Comparison of ENCODE assay signal across 9 cellular contexts in the genomic region with DNA sequence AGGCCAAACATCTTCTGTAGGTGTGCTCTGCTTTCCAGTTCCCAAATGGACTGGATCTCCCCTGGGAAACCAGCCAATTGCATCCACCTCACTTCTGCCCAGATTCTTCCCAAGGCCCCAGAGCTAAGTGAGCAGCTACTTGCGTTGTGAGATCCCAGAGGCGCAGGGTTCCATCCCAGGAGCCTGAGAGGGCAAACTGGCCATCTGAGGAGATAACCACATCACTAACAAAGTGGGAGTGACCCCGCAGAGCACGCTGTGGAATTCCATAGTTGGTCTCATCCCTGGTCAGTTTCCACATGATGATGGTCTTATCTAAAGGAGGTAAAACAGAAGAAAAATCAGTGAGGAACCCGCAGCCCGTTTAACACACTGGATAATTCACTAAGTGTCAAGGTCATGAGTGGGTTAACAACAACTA. TPM values are rescaled to one million over a fixed set of nuclear protein-coding genes. Genes with fewer than 3 reads are reported as not detected.
A peak's percentile ranks its signal among the peaks of the same experiment; 100 is the strongest.
DNase-seq lines count a peak whose midpoint lies in the region; ATAC-seq, FAIRE-seq and TF ChIP-seq lines count a peak whose summit lies in the region.
"Had no signal": no experiment of that assay in that cellular context is flagged by ENCODE, and none has a peak within 500 bp of the region (broad histone marks: within the 10 kb centered on the region; RNA-seq: fewer than 3 reads in every experiment).

No MANE protein-coding gene starts in this region.

- H3K36me3 ChIP-seq in adrenal gland (replicated peaks in 1 of 2) (peaks cover 4 to 54% of the 10 kb centered on the region in 2 donors), HepG2 (replicated peaks in 1 of 2; ENCODE audit: control insufficient read depth in 1 of 2, insufficient read depth in 2 of 2, low read length in 2 of 2) (peaks cover 19 to 51% of the 10 kb centered on the region in 2 experiments), thyroid gland (peaks cover 51 to 52% of the 10 kb centered on the region in 2 donors)

- TF ChIP-seq EP300 in HepG2 (IDR thresholded peaks at IDR 0.05; ENCODE audit: low read depth in 2 of 2, low read length in 2 of 2) (no peak), HepG2 (CRISPR knock-in tag; IDR thresholded peaks at IDR 0.05; ENCODE audit: borderline replicate concordance) (no peak)

- H3K4me3 ChIP-seq in adrenal gland (peak overlapping the region in 1 of 4 donors; percentile 85), HepG2 (replicated peaks in 1 of 3; ENCODE audit: insufficient read depth in 1 of 3, low read depth in 2 of 3, low read length in 3 of 3) (peak overlapping the region; percentile 91 to 94 (median 92)), thyroid gland (replicated peaks in 1 of 3) (peak overlapping the region in 1 of 3 donors; percentile 67)

- peaks cover 56% of the 10 kb centered on the region for H3K4me1 Mint-ChIP-seq in activated naive CD4-positive, alpha-beta T cell treated with anti-CD3 and anti-CD28 coated beads for 36 hours (ENCODE audit: low read depth)

- no TSS peak for BruUV-seq in HepG2 (replicated peaks; lab: Mats Ljungman, UMichigan)

- H3K9ac ChIP-seq in HepG2 (ENCODE audit: insufficient read depth, low read depth, low read length) = peak overlapping the region; percentile 96

- H3K27ac Mint-ChIP-seq in activated naive CD4-positive, alpha-beta T cell treated with anti-CD3 and anti-CD28 coated beads for 36 hours = peak overlapping the region; percentile 99

- ATAC-seq in HepG2 (no peak), HG02973 (IDR thresholded peaks at IDR 0.05; ENCODE audit: unreplicated experiment) (no peak)

- TF ChIP-seq POLR2A in adrenal gland (IDR thresholded peaks at IDR 0.05) = no peak
- TF ChIP-seq POLR2A in HepG2 (IDR thresholded peaks at IDR 0.05; ENCODE audit: insufficient read depth in 1 of 2, low read depth in 2 of 2, low read length in 2 of 2) = no peak; a peak in 1 of 4 replicates
- TF ChIP-seq POLR2A in thyroid gland (IDR thresholded peaks at IDR 0.05) = no peak

- in situ Hi-C loops in HepG2 (cut with HindIII; ENCODE audit: extremely low pct_ligation_motif_present, low pct_unique_long_range_greater_than_20kb) (no loop called here), G401 (cut with HindIII; ENCODE audit: low sequenced_read_pairs) (no loop called here)

- no peak for DNase-seq in activated naive CD4-positive, alpha-beta T cell treated with anti-CD3 and anti-CD28 coated beads for 36 hours
- DNase-seq in activated naive CD4-positive, alpha-beta T cell (lab: John Stamatoyannopoulos, UW) = no peak
- DNase-seq in adrenal gland (peak in 1 of 7 donors; percentile 47), HepG2 (ENCODE audit: low spot score) (no peak), thyroid gland (no peak), G401 (ENCODE audit: low spot score) (no peak), A172 (ENCODE audit: low spot score) (no peak)

- CTCF ChIA-PET in activated naive CD4-positive, alpha-beta T cell treated with anti-CD3 and anti-CD28 coated beads for 36 hours (lab: Charles Lee) = no interaction called here
- CTCF ChIA-PET in HepG2 (lab: Yijun Ruan, JAX; ENCODE audit: low intra/inter-chr PET ratio, low total read pairs) = no interaction called here

- WGBS in adrenal gland, 4 donors = 21 to 34% (median 30%) methylated on average over 5 to 6 of the region's 6 CpGs
- 21% methylated on average over 6 of the region's 6 CpGs for WGBS in HepG2 (ENCODE audit: low lambda C conversion rate)
- 44 to 49% methylated on average over 6 of the region's 6 CpGs for WGBS in thyroid gland, 2 donors

- H4K20me1 ChIP-seq in HepG2 (ENCODE audit: insufficient read depth, low read length) = peaks cover 54% of the 10 kb centered on the region

- H3K27ac ChIP-seq in adrenal gland (peak overlapping the region in 3 of 5 donors; percentile 91 to 96 (median 92)), HepG2 (ENCODE audit: extremely low read length, insufficient read depth, low read length) (peak overlapping the region; percentile 98), thyroid gland (peak overlapping the region in 2 of 3 donors; percentile 93 to 95)

- no peak overlapping the region for H2AFZ ChIP-seq in HepG2 (ENCODE audit: low read length)

- peaks cover 70% of the 10 kb centered on the region for H3K36me3 Mint-ChIP-seq in activated naive CD4-positive, alpha-beta T cell treated with anti-CD3 and anti-CD28 coated beads for 36 hours (ENCODE audit: low read depth)

- H3K9me3 ChIP-seq in adrenal gland (replicated peaks in 1 of 3) = no peaks in the 10 kb centered on the region
- no peaks in the 10 kb centered on the region for H3K9me3 ChIP-seq in HepG2 (ENCODE audit: low read length)
- no peaks in the 10 kb centered on the region for H3K9me3 ChIP-seq in thyroid gland

- intact Hi-C loops in activated naive CD4-positive, alpha-beta T cell treated with anti-CD3 and anti-CD28 coated beads for 36 hours (cut with micrococcal nuclease) = loop anchor here (5.0 kb wide), 1 partner anchor 1620 kb away; a partner anchor contains a TSS
- intact Hi-C loops in adrenal gland (cut with DNase I) (no loop called here), HepG2 (cut with micrococcal nuclease; ENCODE audit: unreplicated experiment) (no loop called here), thyroid gland (cut with DNase I) (no loop called here)

- POLR2A ChIA-PET in HepG2 (lab: Yijun Ruan, JAX) = interaction anchor here (3.2 to 8.4 kb wide), 4 partner anchors 8 to 52 kb away, joined by 13 to 102 read pairs (median 56); a partner anchor contains a TSS

- TF ChIP-seq CTCF in adrenal gland (IDR thresholded peaks at IDR 0.05) (no peak), HepG2 (CRISPR knock-in tag; IDR thresholded peaks at IDR 0.05) (no peak), thyroid gland (IDR thresholded peaks at IDR 0.05) (no peak)

- no peaks in the 10 kb centered on the region for H3K9me3 Mint-ChIP-seq in activated naive CD4-positive, alpha-beta T cell treated with anti-CD3 and anti-CD28 coated beads for 36 hours

- H3K4me3 Mint-ChIP-seq in activated naive CD4-positive, alpha-beta T cell treated with anti-CD3 and anti-CD28 coated beads for 36 hours = peak overlapping the region; percentile 93

- no peak for TF ChIP-seq RAD21 in HepG2 (CRISPR knock-in tag; IDR thresholded peaks at IDR 0.05)

- no peak for FAIRE-seq in HepG2 (lab: Jason Lieb, UNC)
- FAIRE-seq: G401.6 had no signal

- H3K4me1 ChIP-seq in adrenal gland (replicated peaks in 1 of 2) = peaks cover 28 to 37% of the 10 kb centered on the region in 2 donors
- peaks cover 42% of the 10 kb centered on the region for H3K4me1 ChIP-seq in HepG2 (ENCODE audit: insufficient read depth, low read length)
- H3K4me1 ChIP-seq in thyroid gland = peaks cover 20 to 32% of the 10 kb centered on the region in 2 donors

- H3K27me3 ChIP-seq in adrenal gland = no peaks in the 10 kb centered on the region
- H3K27me3 ChIP-seq in HepG2 (ENCODE audit: control insufficient read depth in 1 of 2, insufficient read depth in 2 of 2, low read length in 2 of 2) = no peaks in the 10 kb centered on the region; a peak in 1 of 5 replicates
- H3K27me3 ChIP-seq in thyroid gland = no peaks in the 10 kb centered on the region

- peak overlapping the region; percentile 93 for H3K4me2 ChIP-seq in HepG2 (ENCODE audit: low read depth, low read length)

- H3K79me2 ChIP-seq in HepG2 (ENCODE audit: insufficient read depth, low read length) = peaks cover 49% of the 10 kb centered on the region

- H3K27me3 Mint-ChIP-seq in activated naive CD4-positive, alpha-beta T cell treated with anti-CD3 and anti-CD28 coated beads for 36 hours (ENCODE audit: low read depth) = no peaks in the 10 kb centered on the region

RNA-seq across cellular contexts. Expression of a gene that starts 1.7 kb away (rescaled TPM):
- 1,000 to 10,000 TPM; 3,176 to 3,362 TPM for total RNA-seq in activated naive CD4-positive, alpha-beta T cell treated with anti-CD3 and anti-CD28 coated beads for 36 hours
- 1,000 to 10,000 TPM; 1,373 to 3,641 (median 2,189) TPM for total RNA-seq in adrenal gland
- 1,000 to 10,000 TPM; 1,252 to 2,399 (median 1,718) TPM for polyA plus RNA-seq in adrenal gland
- 2,514 and 3,226 TPM in 2 replicates for total RNA-seq in HepG2 (2016; rRNA removed; fragmentation: Illumina TruSeq; extraction: Trizol)
- 4,063 and 4,402 TPM in 2 replicates for total RNA-seq in HepG2 (2016; cell fraction: cytosol; rRNA removed; fragmentation: Illumina TruSeq; extraction: Trizol; ENCODE audit: low read depth)
- total RNA-seq in HepG2 (2016; cell fraction: insoluble cytoplasmic fraction; rRNA removed; fragmentation: Illumina TruSeq; extraction: Trizol) = 2,554 and 3,310 TPM in 2 replicates
- total RNA-seq in HepG2 (2016; cell fraction: membrane; rRNA removed; fragmentation: Illumina TruSeq; extraction: Trizol) = 5,165 and 5,275 TPM in 2 replicates
- 943 and 1,018 TPM in 2 replicates for total RNA-seq in HepG2 (2016; cell fraction: nucleus; rRNA removed; fragmentation: Illumina TruSeq; extraction: Trizol)
- polyA plus RNA-seq in HepG2 (2011; rRNA removed) = 6,141 and 6,693 TPM in 2 replicates
- 6,517 and 7,296 TPM in 2 replicates for polyA plus RNA-seq in HepG2 (2011; cell fraction: cytosol; rRNA removed)
- polyA plus RNA-seq in HepG2 (2011; cell fraction: nucleus; rRNA removed) = 2,166 and 2,467 TPM in 2 replicates
- polyA plus RNA-seq in HepG2 (2012) = 4,104 and 4,114 TPM in 2 replicates
- 3,699 and 3,997 TPM in 2 replicates for polyA plus RNA-seq in HepG2 (2016; cell fraction: cytosol; fragmentation: Illumina TruSeq; extraction: Trizol; ENCODE audit: low read depth)
- polyA plus RNA-seq in HepG2 (2016; cell fraction: insoluble cytoplasmic fraction; fragmentation: Illumina TruSeq; extraction: Trizol; ENCODE audit: low read depth) = 3,545 and 3,580 TPM in 2 replicates
- 4,862 and 5,343 TPM in 2 replicates for polyA plus RNA-seq in HepG2 (2016; cell fraction: membrane; fragmentation: Illumina TruSeq; extraction: Trizol; ENCODE audit: low read depth)
- 1,515 and 1,598 TPM in 2 replicates for polyA plus RNA-seq in HepG2 (2016; cell fraction: nucleus; fragmentation: Illumina TruSeq; extraction: Trizol; ENCODE audit: insufficient read depth, low read depth)
- polyA minus RNA-seq in HepG2 (2011; rRNA and poly(A)+ RNA removed; ENCODE audit: low replicate concordance) = 10,364 and 11,951 TPM in 2 replicates
- 2,548 and 2,636 TPM in 2 replicates for polyA minus RNA-seq in HepG2 (2011; cell fraction: cytosol; rRNA and poly(A)+ RNA removed)
- 1,064 and 1,481 TPM in 2 replicates for polyA minus RNA-seq in HepG2 (2011; cell fraction: nucleus; rRNA and poly(A)+ RNA removed)
- total RNA-seq in thyroid gland = 1,000 to 10,000 TPM; 2,254 to 3,332 (median 2,569) TPM
- 4,601 and 5,352 TPM in 2 replicates for total RNA-seq in G401 (2014; rRNA removed; shearing (Covaris generic))
- total RNA-seq in A172 (2014; rRNA removed; shearing (Covaris generic)) = 2,696 and 2,799 TPM in 2 replicates

RNA-seq across cellular contexts. Expression of a gene that starts 18.9 kb away (rescaled TPM):
- 10 to 100 TPM; 10.5 to 10.9 TPM for total RNA-seq in activated naive CD4-positive, alpha-beta T cell treated with anti-CD3 and anti-CD28 coated beads for 36 hours
- total RNA-seq in adrenal gland (10 to 100 TPM in 5 of 8 donors, 1 to 10 TPM in 3; 7.8 to 19.1 (median 11.8) TPM), HepG2 (2016; rRNA removed; fragmentation: Illumina TruSeq; extraction: Trizol) (5.7 and 7.2 TPM in 2 replicates), thyroid gland (10 to 100 TPM; 14.8 to 30.8 (median 23.8) TPM)
- polyA plus RNA-seq in adrenal gland (10 to 100 TPM; 12.8 to 23.9 (median 14.4) TPM), HepG2 (2011; rRNA removed) (11.6 and 11.7 TPM in 2 replicates)
- total RNA-seq in HepG2 (2016; cell fraction: cytosol; rRNA removed; fragmentation: Illumina TruSeq; extraction: Trizol; ENCODE audit: low read depth) = 0.20 and 0.44 TPM in 2 replicates
- total RNA-seq in HepG2 (2016; cell fraction: insoluble cytoplasmic fraction; rRNA removed; fragmentation: Illumina TruSeq; extraction: Trizol) = 5.4 and 6.0 TPM in 2 replicates
- 2.1 and 2.2 TPM in 2 replicates for total RNA-seq in HepG2 (2016; cell fraction: membrane; rRNA removed; fragmentation: Illumina TruSeq; extraction: Trizol)
- 10.3 and 12.8 TPM in 2 replicates for total RNA-seq in HepG2 (2016; cell fraction: nucleus; rRNA removed; fragmentation: Illumina TruSeq; extraction: Trizol)
- polyA plus RNA-seq in HepG2 (2011; cell fraction: cytosol; rRNA removed) = 4.4 and 5.3 TPM in 2 replicates
- polyA plus RNA-seq in HepG2 (2011; cell fraction: nucleus; rRNA removed) = 16.4 and 22.4 TPM in 2 replicates
- 9.0 and 15.2 TPM in 2 replicates for polyA plus RNA-seq in HepG2 (2012)
- polyA plus RNA-seq in HepG2 (2016; cell fraction: cytosol; fragmentation: Illumina TruSeq; extraction: Trizol; ENCODE audit: low read depth) = 0.20 and 0.26 TPM in 2 replicates
- polyA plus RNA-seq in HepG2 (2016; cell fraction: insoluble cytoplasmic fraction; fragmentation: Illumina TruSeq; extraction: Trizol; ENCODE audit: low read depth) = 5.4 and 5.6 TPM in 2 replicates
- 0.95 and 1.1 TPM in 2 replicates for polyA plus RNA-seq in HepG2 (2016; cell fraction: membrane; fragmentation: Illumina TruSeq; extraction: Trizol; ENCODE audit: low read depth)
- polyA plus RNA-seq in HepG2 (2016; cell fraction: nucleus; fragmentation: Illumina TruSeq; extraction: Trizol; ENCODE audit: insufficient read depth, low read depth) = 27.9 and 33.0 TPM in 2 replicates
- 9.3 and 15.7 TPM in 2 replicates for polyA minus RNA-seq in HepG2 (2011; rRNA and poly(A)+ RNA removed; ENCODE audit: low replicate concordance)
- 2.7 and 3.2 TPM in 2 replicates for polyA minus RNA-seq in HepG2 (2011; cell fraction: cytosol; rRNA and poly(A)+ RNA removed)
- polyA minus RNA-seq in HepG2 (2011; cell fraction: nucleus; rRNA and poly(A)+ RNA removed) = 22.7 and 24.9 TPM in 2 replicates
- 2.5 and 3.6 TPM in 2 replicates for total RNA-seq in G401 (2014; rRNA removed; shearing (Covaris generic))
- 8.5 and 13.2 TPM in 2 replicates for total RNA-seq in A172 (2014; rRNA removed; shearing (Covaris generic))

RNA-seq across cellular contexts. Expression of a gene that starts 19.0 kb away (rescaled TPM):
- 10 to 100 TPM; 36.5 to 37.3 TPM for total RNA-seq in activated naive CD4-positive, alpha-beta T cell treated with anti-CD3 and anti-CD28 coated beads for 36 hours
- total RNA-seq in adrenal gland (10 to 100 TPM; 15.6 to 41.6 (median 19.6) TPM), HepG2 (2016; rRNA removed; fragmentation: Illumina TruSeq; extraction: Trizol) (10.9 and 16.7 TPM in 2 replicates), thyroid gland (10 to 100 TPM; 18.8 to 31.1 (median 22.8) TPM)
- polyA plus RNA-seq in adrenal gland (10 to 100 TPM; 13.3 to 56.2 (median 28.1) TPM), HepG2 (2011; rRNA removed) (10.2 and 10.9 TPM in 2 replicates)
- 3.4 and 3.6 TPM in 2 replicates for total RNA-seq in HepG2 (2016; cell fraction: cytosol; rRNA removed; fragmentation: Illumina TruSeq; extraction: Trizol; ENCODE audit: low read depth)
- 12.4 and 16.7 TPM in 2 replicates for total RNA-seq in HepG2 (2016; cell fraction: insoluble cytoplasmic fraction; rRNA removed; fragmentation: Illumina TruSeq; extraction: Trizol)
- 9.1 and 9.7 TPM in 2 replicates for total RNA-seq in HepG2 (2016; cell fraction: membrane; rRNA removed; fragmentation: Illumina TruSeq; extraction: Trizol)
- total RNA-seq in HepG2 (2016; cell fraction: nucleus; rRNA removed; fragmentation: Illumina TruSeq; extraction: Trizol) = 11.4 and 13.1 TPM in 2 replicates
- polyA plus RNA-seq in HepG2 (2011; cell fraction: cytosol; rRNA removed) = 5.4 and 6.4 TPM in 2 replicates
- 66.0 and 81.3 TPM in 2 replicates for polyA plus RNA-seq in HepG2 (2011; cell fraction: nucleus; rRNA removed)
- polyA plus RNA-seq in HepG2 (2012) = 10.5 and 10.9 TPM in 2 replicates
- 2.6 and 3.0 TPM in 2 replicates for polyA plus RNA-seq in HepG2 (2016; cell fraction: cytosol; fragmentation: Illumina TruSeq; extraction: Trizol; ENCODE audit: low read depth)
- 15.2 and 16.5 TPM in 2 replicates for polyA plus RNA-seq in HepG2 (2016; cell fraction: insoluble cytoplasmic fraction; fragmentation: Illumina TruSeq; extraction: Trizol; ENCODE audit: low read depth)
- polyA plus RNA-seq in HepG2 (2016; cell fraction: membrane; fragmentation: Illumina TruSeq; extraction: Trizol; ENCODE audit: low read depth) = 7.8 and 8.3 TPM in 2 replicates
- polyA plus RNA-seq in HepG2 (2016; cell fraction: nucleus; fragmentation: Illumina TruSeq; extraction: Trizol; ENCODE audit: insufficient read depth, low read depth) = 28.6 and 33.8 TPM in 2 replicates
- 7.5 and 14.8 TPM in 2 replicates for polyA minus RNA-seq in HepG2 (2011; rRNA and poly(A)+ RNA removed; ENCODE audit: low replicate concordance)
- 3.3 and 3.7 TPM in 2 replicates for polyA minus RNA-seq in HepG2 (2011; cell fraction: cytosol; rRNA and poly(A)+ RNA removed)
- polyA minus RNA-seq in HepG2 (2011; cell fraction: nucleus; rRNA and poly(A)+ RNA removed) = 17.4 and 18.8 TPM in 2 replicates
- total RNA-seq in G401 (2014; rRNA removed; shearing (Covaris generic)) = 23.0 and 27.3 TPM in 2 replicates
- total RNA-seq in A172 (2014; rRNA removed; shearing (Covaris generic)) = 10.3 and 18.2 TPM in 2 replicates

RNA-seq across cellular contexts. Expression of a gene that starts 37.0 kb away (rescaled TPM):
- 1 to 10 TPM; 1.6 to 1.8 TPM for total RNA-seq in activated naive CD4-positive, alpha-beta T cell treated with anti-CD3 and anti-CD28 coated beads for 36 hours
- total RNA-seq in adrenal gland (1 to 10 TPM in 7 of 8 donors, under 1 TPM in 1; 0.78 to 6.3 (median 4.4) TPM), HepG2 (2016; rRNA removed; fragmentation: Illumina TruSeq; extraction: Trizol) (not detected in 2 replicates), thyroid gland (10 to 100 TPM; 12.3 to 14.2 (median 13.0) TPM)
- polyA plus RNA-seq in adrenal gland (1 to 10 TPM; 2.1 to 5.3 (median 3.4) TPM), HepG2 (2011; rRNA removed) (0.10 and 0.13 TPM in 2 replicates)
- total RNA-seq in HepG2 (2016; cell fraction: cytosol; rRNA removed; fragmentation: Illumina TruSeq; extraction: Trizol; ENCODE audit: low read depth) = not detected in 2 replicates
- not detected in 2 replicates for total RNA-seq in HepG2 (2016; cell fraction: insoluble cytoplasmic fraction; rRNA removed; fragmentation: Illumina TruSeq; extraction: Trizol)
- not detected in 2 replicates for total RNA-seq in HepG2 (2016; cell fraction: membrane; rRNA removed; fragmentation: Illumina TruSeq; extraction: Trizol)
- total RNA-seq in HepG2 (2016; cell fraction: nucleus; rRNA removed; fragmentation: Illumina TruSeq; extraction: Trizol) = not detected in 2 replicates
- polyA plus RNA-seq in HepG2 (2011; cell fraction: cytosol; rRNA removed) = 0.11 and 0.13 TPM in 2 replicates
- 0.16 and 0.29 TPM in 2 replicates for polyA plus RNA-seq in HepG2 (2011; cell fraction: nucleus; rRNA removed)
- polyA plus RNA-seq in HepG2 (2012) = 0.13 TPM in 1 of 2 replicates, not detected in the other
- polyA plus RNA-seq in HepG2 (2016; cell fraction: cytosol; fragmentation: Illumina TruSeq; extraction: Trizol; ENCODE audit: low read depth) = not detected in 2 replicates
- not detected in 2 replicates for polyA plus RNA-seq in HepG2 (2016; cell fraction: insoluble cytoplasmic fraction; fragmentation: Illumina TruSeq; extraction: Trizol; ENCODE audit: low read depth)
- 0.23 TPM in 1 of 2 replicates, not detected in the other for polyA plus RNA-seq in HepG2 (2016; cell fraction: membrane; fragmentation: Illumina TruSeq; extraction: Trizol; ENCODE audit: low read depth)
- polyA plus RNA-seq in HepG2 (2016; cell fraction: nucleus; fragmentation: Illumina TruSeq; extraction: Trizol; ENCODE audit: insufficient read depth, low read depth) = not detected in 2 replicates
- 10.8 TPM in 1 of 2 replicates, not detected in the other for polyA minus RNA-seq in HepG2 (2011; rRNA and poly(A)+ RNA removed; ENCODE audit: low replicate concordance)
- polyA minus RNA-seq in HepG2 (2011; cell fraction: cytosol; rRNA and poly(A)+ RNA removed) = 0.88 TPM in 1 of 2 replicates, not detected in the other
- 1.2 TPM in 1 of 2 replicates, not detected in the other for polyA minus RNA-seq in HepG2 (2011; cell fraction: nucleus; rRNA and poly(A)+ RNA removed)
- total RNA-seq in G401 (2014; rRNA removed; shearing (Covaris generic)) = 3.9 and 5.1 TPM in 2 replicates
- 19.0 and 29.8 TPM in 2 replicates for total RNA-seq in A172 (2014; rRNA removed; shearing (Covaris generic))
